In the genomic region with DNA sequence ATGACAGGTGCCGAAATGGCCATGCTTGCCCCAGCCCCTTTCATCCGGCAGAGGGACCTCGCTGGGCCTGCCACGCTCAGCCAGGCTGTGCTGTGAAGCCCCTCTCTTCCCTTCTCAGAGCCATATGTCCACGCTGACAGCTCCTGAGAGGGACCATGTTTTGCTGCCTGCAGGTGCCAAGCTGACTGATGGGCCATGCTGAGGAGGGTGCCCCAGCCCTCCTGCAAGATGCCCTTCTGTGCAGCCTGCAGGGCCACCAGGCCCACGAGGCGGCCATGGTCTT, we compare ENCODE assay signal across 23 cellular contexts. TPM values are rescaled to one million over a fixed set of nuclear protein-coding genes. Genes with fewer than 3 reads are reported as not detected.
DNase-seq lines count a peak whose midpoint lies in the region; ATAC-seq and TF ChIP-seq lines count a peak whose summit lies in the region.
"Had no signal": no experiment of that assay in that cellular context is flagged by ENCODE, and none has a peak within 500 bp of the region (broad histone marks: within the 10 kb centered on the region; RNA-seq: fewer than 3 reads in every experiment).

No MANE protein-coding gene starts in this region.

- H3K4me1 ChIP-seq in left ventricle myocardium inferior = no peaks in the 10 kb centered on the region
- no peaks in the 10 kb centered on the region for H3K4me1 ChIP-seq in lower lobe of right lung
- no peaks in the 10 kb centered on the region for H3K4me1 ChIP-seq in osteoblast (ENCODE audit: insufficient read depth, low read length)
- no peaks in the 10 kb centered on the region for H3K4me1 ChIP-seq in aorta (ENCODE audit: control insufficient read depth in 1 of 2, insufficient read depth in 2 of 2, low read length in 2 of 2)
- H3K4me1 ChIP-seq: A549, BE2C, Caco-2 had no signal

- H3K4me2 ChIP-seq in osteoblast (ENCODE audit: insufficient read depth, low read length) = no peak overlapping the region
- H3K4me2 ChIP-seq: A549, GM23338 had no signal

- no peaks in the 10 kb centered on the region for H3K9me3 ChIP-seq in left ventricle myocardium inferior (replicated peaks)
- no peaks in the 10 kb centered on the region for H3K9me3 ChIP-seq in lower lobe of right lung
- no peaks in the 10 kb centered on the region for H3K9me3 ChIP-seq in osteoblast (ENCODE audit: low read depth, low read length)
- H3K9me3 ChIP-seq in aorta (ENCODE audit: control insufficient read depth, low read length) = no peaks in the 10 kb centered on the region
- H3K9me3 ChIP-seq: A549, BE2C, Caco-2 had no signal

- H3K79me2 ChIP-seq in osteoblast (ENCODE audit: insufficient read depth, low read length) = no peaks in the 10 kb centered on the region

- H3K4me3 ChIP-seq in left ventricle myocardium inferior = no peak overlapping the region
- H3K4me3 ChIP-seq in lower lobe of right lung = no peak overlapping the region
- H3K4me3 ChIP-seq in osteoblast (ENCODE audit: insufficient read depth, low read length) = no peak overlapping the region
- no peak overlapping the region for H3K4me3 ChIP-seq in aorta (ENCODE audit: low read length in 2 of 2)
- H3K4me3 ChIP-seq in dorsolateral prefrontal cortex = no peak overlapping the region
- H3K4me3 ChIP-seq: A549, GM23338 had no signal

- no peak for ATAC-seq in Right ventricle myocardium superior (ENCODE audit: poor library complexity)
- ATAC-seq in lower lobe of right lung = no peak
- ATAC-seq in aorta (ENCODE audit: low FRiP score) = no peak
- ATAC-seq in GM21723 (IDR thresholded peaks at IDR 0.05; ENCODE audit: unreplicated experiment) = no peak
- ATAC-seq: CD8-positive, alpha-beta T cell had no signal

- no peak overlapping the region for H3K27ac ChIP-seq in left ventricle myocardium inferior (replicated peaks)
- no peak overlapping the region for H3K27ac ChIP-seq in lower lobe of right lung
- no peak overlapping the region for H3K27ac ChIP-seq in osteoblast (ENCODE audit: low read depth, low read length)
- H3K27ac ChIP-seq in aorta (ENCODE audit: low read depth in 1 of 2, low read length in 2 of 2) = no peak overlapping the region
- H3K27ac ChIP-seq in dorsolateral prefrontal cortex = no peak overlapping the region
- H3K27ac ChIP-seq: A549 had no signal

- peak; percentile 23 for DNase-seq in Right ventricle myocardium superior
- no peak for DNase-seq in left ventricle myocardium inferior
- DNase-seq in lower lobe of right lung = peak; percentile 33
- DNase-seq in osteoblast (ENCODE audit: insufficient read length, low spot score, missing footprints) = peak; percentile 82
- DNase-seq in aorta = peak; percentile 25 to 51
- no peak for DNase-seq in NCI-H446 (lab: John Stamatoyannopoulos, UW)
- DNase-seq in dorsolateral prefrontal cortex = no peak
- DNase-seq: 8988T; ACHN; AML-193; BE2C; C1 segment of cervical spinal cord; Caco-2; CD4-positive, CD25-positive, alpha-beta regulatory T cell; DMS153; DND-41; GDM1; H9; HFFc6 had no signal

- H3K36me3 ChIP-seq in left ventricle myocardium inferior (peaks cover 58% of the 10 kb centered on the region), lower lobe of right lung (peaks cover 61% of the 10 kb centered on the region), osteoblast (ENCODE audit: insufficient read depth, low read length) (peaks cover 14% of the 10 kb centered on the region), aorta (ENCODE audit: control insufficient read depth in 1 of 2, insufficient read depth in 2 of 2, low read length in 1 of 2) (peaks cover 0 to under 1% of the 10 kb centered on the region in 2 donors)

- WGBS in aorta, 2 donors = 95 to 96% methylated on average over 7 of the region's 7 CpGs

- H4K20me1 ChIP-seq in osteoblast (ENCODE audit: insufficient read depth, low read length) = peaks cover 9% of the 10 kb centered on the region

- intact Hi-C loops in Right ventricle myocardium superior (cut with DNase I) = no loop called here
- intact Hi-C loops in left ventricle myocardium inferior (cut with micrococcal nuclease) = no loop called here
- intact Hi-C loops in lower lobe of right lung (cut with DNase I) = no loop called here
- intact Hi-C loops in aorta (cut with DNase I) = no loop called here
- intact Hi-C loops in dorsolateral prefrontal cortex (cut with DNase I) = no loop called here

- TF ChIP-seq CTCF in left ventricle myocardium inferior (IDR thresholded peaks at IDR 0.05; ENCODE audit: borderline replicate concordance) (no peak), lower lobe of right lung (IDR thresholded peaks at IDR 0.05) (no peak), osteoblast (IDR thresholded peaks at IDR 0.05; ENCODE audit: extremely low read depth, low read depth, low read length) (no peak), dorsolateral prefrontal cortex (IDR thresholded peaks at IDR 0.05 in 54 of 56, conservative IDR thresholded peaks at IDR 0.05 in 2 of 56; ENCODE audit: low read depth in 1 of 56, partially characterized antibody in 56 of 56) (no peak)

- H3K27me3 ChIP-seq in left ventricle myocardium inferior (ENCODE audit: low read depth) (no peaks in the 10 kb centered on the region), lower lobe of right lung (ENCODE audit: low read depth) (no peaks in the 10 kb centered on the region), osteoblast (ENCODE audit: insufficient read depth, low read length) (no peaks in the 10 kb centered on the region), aorta (ENCODE audit: control insufficient read depth in 1 of 2, insufficient read depth in 2 of 2, low read length in 1 of 2) (no peaks in the 10 kb centered on the region), dorsolateral prefrontal cortex (no peaks in the 10 kb centered on the region)
- H3K27me3 ChIP-seq: BE2C had no signal

- no peak overlapping the region for H2AFZ ChIP-seq in osteoblast (ENCODE audit: low read length)
- H2AFZ ChIP-seq: GM23338 had no signal

RNA-seq across cellular contexts. Expression of gene CDH15, which starts 33.1 kb away (rescaled TPM):
- total RNA-seq in Right ventricle myocardium superior (not detected), left ventricle myocardium inferior (not detected), lower lobe of right lung (0.50 TPM), osteoblast (1.5 and 2.2 TPM in 2 replicates), aorta (under 1 TPM in 1 of 2 donors, not detected in 1; 0.21 TPM), dorsolateral prefrontal cortex (under 1 TPM in 14 of 120 experiments, not detected in 106; 0.16 to 0.81 (median 0.31) TPM)
- polyA plus RNA-seq in aorta = under 1 TPM in 1 of 2 donors, not detected in 1; 0.08 TPM
- total RNA-seq: Caco-2 had no signal
- polyA plus RNA-seq: CD4-positive, CD25-positive, alpha-beta regulatory T cell had no signal

RNA-seq across cellular contexts. Expression of gene ACSF3, which starts 44.8 kb away (rescaled TPM):
- total RNA-seq in Right ventricle myocardium superior (15.5 TPM), left ventricle myocardium inferior (16.7 TPM), lower lobe of right lung (31.7 TPM), osteoblast (25.6 and 29.3 TPM in 2 replicates), aorta (10 to 100 TPM; 19.3 to 33.2 TPM), dorsolateral prefrontal cortex (10 to 100 TPM; 20.4 to 51.9 (median 33.6) TPM)
- polyA plus RNA-seq in aorta = 10 to 100 TPM; 20.0 to 48.4 TPM

Comparison
In these comparisons a context has a peak if more than half of its experiments do, and no peak if none do; other contexts are left out.
1. DNase-seq: peak in Right ventricle myocardium superior (single experiment), lower lobe of right lung (single experiment), osteoblast (single experiment) and aorta (2 of 2); none in left ventricle myocardium inferior (single experiment), NCI-H446 (0 of 2) and dorsolateral prefrontal cortex (0 of 10).